Comparison of ENCODE assay signal across 27 cellular contexts in genomic region chr7:96361116-96361857, GRCh38.
"Had no signal": no experiment of that assay in that cellular context is flagged by ENCODE, and none has a peak within 500 bp of the region (broad histone marks: within the 10 kb centered on the region; RNA-seq: fewer than 3 reads in every experiment).

No MANE protein-coding gene starts in this region.

- ATAC-seq: activated naive CD4-positive, alpha-beta T cell treated with anti-CD3 and anti-CD28 coated beads, Interleukin-2, amount 50 U/mL, for 72 hours; effector memory CD8-positive, alpha-beta T cell; esophagus mucosa; left ventricle myocardium superior; natural killer cell treated with Interleukin-12 subunit alpha and Interleukin-12 subunit beta and Interleukin-15 and Interleukin-18, amount 100 ng/mL, for 72 hours; pancreas; sciatic nerve had no signal

- H3K4me3 ChIP-seq: adrenal gland, breast epithelium, dorsolateral prefrontal cortex, pancreas, smooth muscle cell, testis, uterus had no signal

- H3K27me3 ChIP-seq: adrenal gland, breast epithelium, dorsolateral prefrontal cortex, testis, uterus had no signal

- DNase-seq: activated CD4-positive, alpha-beta T cell treated with anti-CD3 and anti-CD28 coated beads for 1 hour; activated T-cell treated with anti-CD3 and anti-CD28 coated beads, Interleukin-2, amount 50 U/mL, for 1 hour; adrenal gland; dorsolateral prefrontal cortex; effector memory CD8-positive, alpha-beta T cell; hippocampal formation; left ventricle myocardium superior; pancreas; stimulated activated CD4-positive, alpha-beta T cell treated with anti-CD3 and anti-CD28 coated beads, Interleukin-15, amount 100 ng/mL, for 24 hours; stimulated activated CD4-positive, alpha-beta T cell treated with anti-CD3 and anti-CD28 coated beads, Interleukin-2, amount 100 ng/mL, for 48 hours; stimulated activated naive CD4-positive, alpha-beta T cell; testis; trophoblast cell; uterus; WERI-Rb-1 had no signal

- H3K4me2 ChIP-seq: smooth muscle cell had no signal

- H3K36me3 ChIP-seq: adrenal gland, breast epithelium, pancreas, uterus, WERI-Rb-1 had no signal

- H3K27ac Mint-ChIP-seq: activated naive CD4-positive, alpha-beta T cell treated with anti-CD3 and anti-CD28 coated beads, Interleukin-2, amount 50 U/mL, for 72 hours; effector memory CD8-positive, alpha-beta T cell; natural killer cell treated with Interleukin-12 subunit alpha and Interleukin-12 subunit beta and Interleukin-15 and Interleukin-18, amount 100 ng/mL, for 72 hours had no signal

- FAIRE-seq: colon, endothelial cell of umbilical vein, frontal cortex, islet of Langerhans, TTC549 had no signal

- H3K4me1 Mint-ChIP-seq: central memory CD8-positive, alpha-beta T cell had no signal

- H3K36me3 Mint-ChIP-seq: activated naive CD4-positive, alpha-beta T cell treated with anti-CD3 and anti-CD28 coated beads, Interleukin-2, amount 50 U/mL, for 72 hours had no signal

- H3K9me3 ChIP-seq: adrenal gland, breast epithelium, pancreas, testis, uterus had no signal

- H3K4me3 Mint-ChIP-seq: central memory CD8-positive, alpha-beta T cell; effector memory CD8-positive, alpha-beta T cell; natural killer cell treated with Interleukin-12 subunit alpha and Interleukin-12 subunit beta and Interleukin-15 and Interleukin-18, amount 100 ng/mL, for 72 hours had no signal

- H3K9me3 Mint-ChIP-seq: central memory CD8-positive, alpha-beta T cell; effector memory CD8-positive, alpha-beta T cell; natural killer cell treated with Interleukin-12 subunit alpha and Interleukin-12 subunit beta and Interleukin-15 and Interleukin-18, amount 100 ng/mL, for 72 hours had no signal

- H3K27ac ChIP-seq: adrenal gland, breast epithelium, dorsolateral prefrontal cortex, pancreas, testis, uterus, WERI-Rb-1 had no signal

- H3K4me1 ChIP-seq: adrenal gland, breast epithelium, pancreas, testis, uterus had no signal
